ENCODE assay signal across 9 cellular contexts in the genomic region with DNA sequence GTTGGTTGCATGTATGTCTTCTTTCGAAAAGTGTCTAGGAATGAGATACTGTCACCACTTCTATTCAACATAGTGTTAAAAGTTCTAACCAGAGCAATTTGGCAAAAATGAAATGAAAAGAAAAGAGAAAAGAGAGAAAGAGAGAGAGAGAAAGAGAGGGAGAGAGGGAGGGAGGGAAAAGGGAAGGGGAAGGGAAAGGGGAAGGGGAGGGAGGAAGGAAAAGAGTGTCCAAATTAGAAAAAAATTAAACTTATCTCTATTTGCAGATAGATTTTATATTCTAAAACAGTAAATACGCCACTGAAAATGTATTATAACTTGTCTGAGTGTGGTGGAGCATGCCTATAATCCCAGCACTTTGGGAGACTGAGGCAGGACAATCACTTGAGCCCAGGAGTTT. TPM values are rescaled to one million over a fixed set of nuclear protein-coding genes. Genes with fewer than 3 reads are reported as not detected.
"Had no signal": no experiment of that assay in that cellular context is flagged by ENCODE, and none has a peak within 500 bp of the region (broad histone marks: within the 10 kb centered on the region; RNA-seq: fewer than 3 reads in every experiment).

No MANE protein-coding gene starts in this region.

- ATAC-seq: HCT116 had no signal

- H2AFZ ChIP-seq: GM23248 had no signal

- H3K4me1 ChIP-seq: HAP-1 had no signal

- DNase-seq: GM23248, GOT3, H7, KG1 had no signal

- FAIRE-seq: HTR-8/SVneo had no signal

- H3K9me3 ChIP-seq: HAP-1 had no signal

- H3K4me3 ChIP-seq: GM23248, HAP-1 had no signal

- H3K36me3 ChIP-seq: HAP-1 had no signal

- H3K27ac ChIP-seq: GM23248 had no signal

- H3K9ac ChIP-seq: GM23248 had no signal

RNA-seq across cellular contexts. Expression of a gene that starts 16.4 kb away (rescaled TPM):
- total RNA-seq: GM23248, H4, H7 had no signal
- polyA plus RNA-seq: GM23248, IgD-negative memory B cell had no signal
